12 cellular contexts compared by ENCODE assay signal in the genomic region with DNA sequence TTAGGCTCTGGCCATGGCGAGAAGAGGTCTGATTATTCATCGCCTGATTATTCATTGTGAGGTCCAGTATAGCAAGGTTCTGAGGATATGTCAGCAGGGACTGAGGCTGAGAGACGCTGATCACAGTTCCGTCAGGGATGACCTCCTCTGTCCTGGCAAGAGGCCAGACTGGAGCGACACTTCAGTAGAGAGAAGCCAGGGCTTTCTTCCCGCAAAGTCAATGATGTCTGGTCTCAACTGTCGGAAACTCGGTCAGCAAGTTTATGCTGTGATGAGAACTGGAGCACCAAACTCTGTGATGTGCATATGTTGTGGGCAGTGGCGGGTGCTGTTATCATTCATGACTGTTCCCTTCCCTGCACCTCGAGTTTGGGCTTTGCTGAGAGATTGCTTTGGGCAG. TPM values are rescaled to one million over a fixed set of nuclear protein-coding genes. Genes with fewer than 3 reads are reported as not detected.
A peak's percentile ranks its signal among the peaks of the same experiment; 100 is the strongest.
DNase-seq lines count a peak whose midpoint lies in the region; ATAC-seq and TF ChIP-seq lines count a peak whose summit lies in the region.
"Had no signal": no experiment of that assay in that cellular context is flagged by ENCODE, and none has a peak within 500 bp of the region (broad histone marks: within the 10 kb centered on the region; RNA-seq: fewer than 3 reads in every experiment).

No MANE protein-coding gene starts in this region.

- no peaks in the 10 kb centered on the region for H3K9me3 ChIP-seq in left ventricle myocardium inferior (replicated peaks)

- H3K27ac ChIP-seq in left ventricle myocardium inferior (replicated peaks), result no peak overlapping the region
- peak overlapping the region in 45 of 59 donors; percentile 5 to 84 (median 62) for H3K27ac ChIP-seq in dorsolateral prefrontal cortex

- no peaks in the 10 kb centered on the region for H3K36me3 Mint-ChIP-seq in type B pancreatic cell
- H3K36me3 Mint-ChIP-seq: naive B cell had no signal

- peak overlapping the region; percentile 55 for H3K27ac Mint-ChIP-seq in type B pancreatic cell

- intact Hi-C loops in left ventricle myocardium inferior (cut with micrococcal nuclease) (no loop called here), left ventricle myocardium superior (cut with micrococcal nuclease) (no loop called here), dorsolateral prefrontal cortex (cut with DNase I) (no loop called here)

- no peaks in the 10 kb centered on the region for H3K36me3 ChIP-seq in left ventricle myocardium inferior

- H3K27me3 Mint-ChIP-seq in type B pancreatic cell, result no peaks in the 10 kb centered on the region
- H3K27me3 Mint-ChIP-seq: activated CD4-positive, alpha-beta T cell treated with anti-CD3 and anti-CD28 coated beads, Interleukin-2, amount 10 ng/mL, durations not matched to agents 24 days and 14 days; naive B cell had no signal

- peak; percentile 36 for DNase-seq in left ventricle myocardium inferior
- DNase-seq in left ventricle myocardium superior, result no peak
- peak; percentile 41 for DNase-seq in NCI-H69 (lab: John Stamatoyannopoulos, UW)
- DNase-seq in dorsolateral prefrontal cortex, result peak in 1 of 10 donors; percentile 37
- DNase-seq in type B pancreatic cell (ENCODE audit: extremely low spot score, unreplicated experiment), result no peak
- DNase-seq in NCI-H146 treated with DMSO at 0.1 percent for 48 hours (lab: John Stamatoyannopoulos, UW; ENCODE audit: unreplicated experiment), result no peak
- no peak for DNase-seq in SW 1271 (lab: John Stamatoyannopoulos, UW)
- no peak for DNase-seq in stimulated activated CD4-positive, alpha-beta T cell treated with anti-CD3 and anti-CD28 coated beads, Interleukin-12 subunit alpha, Interleukin-12 subunit beta, amount 100 ng/mL, for 4 hours
- DNase-seq: activated CD4-positive, alpha-beta T cell treated with anti-CD3 and anti-CD28 coated beads, Interleukin-2, amount 10 ng/mL, durations not matched to agents 24 days and 14 days; naive B cell; NCI-H146 had no signal

- H3K9me3 Mint-ChIP-seq in type B pancreatic cell, result no peaks in the 10 kb centered on the region
- H3K9me3 Mint-ChIP-seq: naive B cell had no signal

- H3K4me1 ChIP-seq in left ventricle myocardium inferior, result peaks cover 13% of the 10 kb centered on the region

- H3K4me1 Mint-ChIP-seq in type B pancreatic cell (ENCODE audit: unreplicated experiment), result peaks cover 30% of the 10 kb centered on the region

- H3K4me3 ChIP-seq in left ventricle myocardium inferior (no peak overlapping the region), dorsolateral prefrontal cortex (no peak overlapping the region)

- H3K27me3 ChIP-seq in left ventricle myocardium inferior (ENCODE audit: low read depth) (peaks cover 22% of the 10 kb centered on the region), dorsolateral prefrontal cortex (no peaks in the 10 kb centered on the region)

- ATAC-seq in left ventricle myocardium superior, result no peak
- ATAC-seq: Right ventricle myocardium inferior had no signal

- TF ChIP-seq CTCF in left ventricle myocardium inferior (IDR thresholded peaks at IDR 0.05; ENCODE audit: borderline replicate concordance) (no peak), dorsolateral prefrontal cortex (IDR thresholded peaks at IDR 0.05 in 54 of 56, conservative IDR thresholded peaks at IDR 0.05 in 2 of 56; ENCODE audit: low read depth in 1 of 56, partially characterized antibody in 56 of 56) (no peak), type B pancreatic cell (conservative IDR thresholded peaks at IDR 0.05) (no peak)

- H3K4me3 Mint-ChIP-seq in type B pancreatic cell, result no peak overlapping the region
- H3K4me3 Mint-ChIP-seq: activated CD4-positive, alpha-beta T cell treated with anti-CD3 and anti-CD28 coated beads, Interleukin-2, amount 10 ng/mL, durations not matched to agents 24 days and 14 days had no signal

RNA-seq across cellular contexts. Expression of gene GNA12, which starts 29.0 kb away (rescaled TPM):
- total RNA-seq in left ventricle myocardium inferior (43.0 TPM), left ventricle myocardium superior (40.4 TPM), dorsolateral prefrontal cortex (100 to 1,000 TPM in 12 of 120 experiments, 10 to 100 TPM in 108; 45.2 to 162 (median 67.4) TPM), type B pancreatic cell (ENCODE audit: low replicate concordance) (37.9 and 46.2 TPM in 2 replicates)

Comparison
In these comparisons a context has a peak if more than half of its experiments do, and no peak if none do; other contexts are left out.
1. DNase-seq: peak in left ventricle myocardium inferior (single experiment) and NCI-H69 (single experiment); none in left ventricle myocardium superior (single experiment), type B pancreatic cell (single experiment), NCI-H146 treated with DMSO at 0.1 percent for 48 hours (single experiment), SW 1271 (0 of 2) and stimulated activated CD4-positive, alpha-beta T cell treated with anti-CD3 and anti-CD28 coated beads, Interleukin-12 subunit alpha, Interleukin-12 subunit beta, amount 100 ng/mL, for 4 hours (single experiment).